8 cellular contexts compared by ENCODE assay signal in genomic region chr4:98092833-98093439, GRCh38. TPM values are rescaled to one million over a fixed set of nuclear protein-coding genes. Genes with fewer than 3 reads are reported as not detected.
DNase-seq lines count a peak whose midpoint lies in the region; ATAC-seq and TF ChIP-seq lines count a peak whose summit lies in the region.

No MANE protein-coding gene starts in this region.

- intact Hi-C loops in Calu3 (cut with micrococcal nuclease; ENCODE audit: unreplicated experiment), result no loop called here

- CTCF ChIA-PET in Calu3 (lab: Charles Lee), result interaction anchor here (0.7 kb wide), 1 partner anchor 46 kb away, joined by 5 read pairs; no protein-coding TSS in a partner anchor

- no peak overlapping the region for H3K27ac ChIP-seq in liver (ENCODE audit: low read depth in 1 of 2, low read length in 2 of 2)

- WGBS in liver, result 29% methylated on average over 2 of the region's 2 CpGs

- H3K36me3 ChIP-seq in liver (ENCODE audit: control insufficient read depth in 4 of 4, insufficient read depth in 3 of 4, low read depth in 1 of 4, low read length in 3 of 4), result no peaks in the 10 kb centered on the region

- H3K4me1 Mint-ChIP-seq in Calu3 (ENCODE audit: low read depth, unreplicated experiment), result no peaks in the 10 kb centered on the region

- peaks cover 5% of the 10 kb centered on the region for H3K9me3 Mint-ChIP-seq in Calu3 (ENCODE audit: low read depth, unreplicated experiment)

- no peak overlapping the region for H3K27ac Mint-ChIP-seq in Calu3 (ENCODE audit: unreplicated experiment)

- no peak overlapping the region for H3K9ac ChIP-seq in liver (ENCODE audit: low read depth in 1 of 2, low read length in 2 of 2)

- H3K9me3 ChIP-seq in liver (ENCODE audit: control insufficient read depth in 4 of 4, low read length in 3 of 4), result no peaks in the 10 kb centered on the region

- H3K4me3 ChIP-seq in HFF-Myc (replicated peaks; ENCODE audit: low read depth, low read length) (no peak overlapping the region), liver (ENCODE audit: low read depth in 1 of 3, low read length in 3 of 3) (no peak overlapping the region)

- DNase-seq in Calu3 (peak; percentile 8), HFF-Myc (ENCODE audit: extremely low read depth, low read depth) (peak; percentile 3), amniotic epithelial cell (ENCODE audit: low read depth) (peak; percentile 12), H4 (ENCODE audit: low spot score) (no peak)
- no peak for DNase-seq in activated CD4-positive, alpha-beta T cell treated with anti-CD3 and anti-CD28 coated beads for 48 hours

- no peak overlapping the region for H3K4me3 Mint-ChIP-seq in Calu3 (ENCODE audit: low read depth, unreplicated experiment)

- TF ChIP-seq CTCF in Calu3 (IDR thresholded peaks at IDR 0.05; ENCODE audit: unreplicated experiment), result peak; percentile 42
- peak; percentile 31 for TF ChIP-seq CTCF in HFF-Myc (IDR thresholded peaks at IDR 0.05; ENCODE audit: low read depth, low read length, missing control alignments)
- TF ChIP-seq CTCF in liver (IDR thresholded peaks at IDR 0.05; ENCODE audit: low read depth, low read length, missing input control), result peak; percentile 22

- H3K27me3 ChIP-seq in liver (ENCODE audit: control insufficient read depth in 4 of 4, insufficient read depth in 4 of 4, low read length in 3 of 4), result no peaks in the 10 kb centered on the region

- no peaks in the 10 kb centered on the region for H3K27me3 Mint-ChIP-seq in Calu3 (ENCODE audit: unreplicated experiment)

- no peaks in the 10 kb centered on the region for H3K4me1 ChIP-seq in liver (ENCODE audit: control insufficient read depth in 4 of 4, insufficient read depth in 4 of 4, low read length in 3 of 4)

- no peaks in the 10 kb centered on the region for H3K36me3 Mint-ChIP-seq in Calu3 (ENCODE audit: insufficient read depth, unreplicated experiment)

- BruUV-seq in Calu3 (replicated peaks; lab: Mats Ljungman, UMichigan), result no TSS peak

- no peak for ATAC-seq in HG03469 (IDR thresholded peaks at IDR 0.05; ENCODE audit: unreplicated experiment)
- ATAC-seq in GM18511 (IDR thresholded peaks at IDR 0.05; ENCODE audit: unreplicated experiment), result no peak

- peak; percentile 41 to 42 for TF ChIP-seq RAD21 in liver (IDR thresholded peaks at IDR 0.05)

TF ChIP-seq in liver, 16 proteins besides CTCF, POLR2A, EP300 and RAD21:
- no peak for TF ChIP-seq SP1 (IDR thresholded peaks at IDR 0.05)
- TF ChIP-seq FOXA2 (IDR thresholded peaks at IDR 0.05), result peak; percentile 39
TF ChIP-seq in liver: peak in this region for 1.

RNA-seq across cellular contexts. Expression of gene STPG2, which starts 50.3 kb away (rescaled TPM):
- total RNA-seq in Calu3 (2022) (not detected in 2 replicates), liver (under 1 TPM; 0.05 to 0.67 TPM)
- under 1 TPM in 1 of 2 donors, not detected in 1; 0.28 TPM for polyA plus RNA-seq in liver
- not detected in 2 replicates for total RNA-seq in H4 (2014; rRNA removed; shearing (Covaris generic))

Comparison
In these comparisons a context has a peak if more than half of its experiments do, and no peak if none do; other contexts are left out.
1. DNase-seq: peak in Calu3 (single experiment), HFF-Myc (single experiment) and amniotic epithelial cell (single experiment); none in H4 (single experiment) and activated CD4-positive, alpha-beta T cell treated with anti-CD3 and anti-CD28 coated beads for 48 hours (single experiment).
2. Peak in every context shown above with its lines, with median percentiles within 50 percentile points of each other: CTCF ChIP-seq.